ENCODE assay signal across 16 cellular contexts in the genomic region with DNA sequence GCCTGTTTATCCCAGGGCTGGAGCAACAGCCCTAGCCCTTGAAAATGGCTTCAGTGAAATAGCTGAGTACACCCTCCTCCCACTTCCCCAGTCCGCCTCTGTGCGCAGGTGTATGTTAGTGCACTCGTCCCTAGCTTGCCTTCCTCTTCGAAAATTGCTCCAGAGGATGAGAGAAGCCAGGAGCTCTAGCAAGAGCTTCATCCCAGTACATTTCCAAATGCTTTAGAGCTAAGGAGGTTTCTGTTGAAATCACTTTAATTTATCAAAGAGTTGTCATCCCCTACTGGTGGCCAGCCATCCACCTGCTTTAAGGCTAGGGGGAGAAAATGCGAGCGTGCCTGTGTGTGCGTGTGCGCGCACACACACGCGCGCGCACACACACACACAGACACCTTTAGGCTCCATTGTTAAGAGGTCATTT. TPM values are rescaled to one million over a fixed set of nuclear protein-coding genes. Genes with fewer than 3 reads are reported as not detected.
DNase-seq lines count a peak whose midpoint lies in the region; ATAC-seq and TF ChIP-seq lines count a peak whose summit lies in the region.
"Had no signal": no experiment of that assay in that cellular context is flagged by ENCODE, and none has a peak within 500 bp of the region (broad histone marks: within the 10 kb centered on the region; RNA-seq: fewer than 3 reads in every experiment).

No MANE protein-coding gene starts in this region.

- no peak overlapping the region for H3K9ac ChIP-seq in HUES6 (ENCODE audit: low read length)

- no peak overlapping the region for H3K27ac Mint-ChIP-seq in HFFc6
- H3K27ac Mint-ChIP-seq: activated CD4-positive, alpha-beta T cell treated with anti-CD3 and anti-CD28 coated beads for 36 hours; natural killer cell; T-cell had no signal

- H3K27me3 Mint-ChIP-seq in HFFc6 (ENCODE audit: insufficient read depth): peaks cover 72% of the 10 kb centered on the region

- H3K36me3 ChIP-seq in HUES6 (ENCODE audit: control insufficient read depth, insufficient read depth, low read length): no peaks in the 10 kb centered on the region
- H3K36me3 ChIP-seq: HAP-1, left ventricle myocardium inferior had no signal

- ATAC-seq in HG03442 (IDR thresholded peaks at IDR 0.05; ENCODE audit: unreplicated experiment): no peak
- ATAC-seq: activated CD4-positive, alpha-beta T cell treated with anti-CD3 and anti-CD28 coated beads for 36 hours; body of pancreas; natural killer cell; T-cell had no signal

- peaks cover 100% of the 10 kb centered on the region for H3K27me3 ChIP-seq in HUES6 (ENCODE audit: control insufficient read depth, insufficient read depth, low read length)

- peaks cover 30% of the 10 kb centered on the region for H3K4me1 Mint-ChIP-seq in HFFc6 (ENCODE audit: low read depth)

- H3K4me3 ChIP-seq in HUES6 (ENCODE audit: low read depth, low read length): 0 out of 2 replicates have a peak overlapping the region, but pooled peaks have one; percentile 2
- H3K4me3 ChIP-seq: body of pancreas, HAP-1, left ventricle myocardium inferior had no signal

- H3K4me1 ChIP-seq in HUES6 (ENCODE audit: control insufficient read depth, insufficient read depth, low read length): peaks cover 46% of the 10 kb centered on the region

- no peak overlapping the region for H3K27ac ChIP-seq in HUES6 (ENCODE audit: low read depth, low read length)
- H3K27ac ChIP-seq: body of pancreas, C4-2B, left ventricle myocardium inferior had no signal

- no peak for TF ChIP-seq CTCF in HFFc6 (IDR thresholded peaks at IDR 0.05)

- no peaks in the 10 kb centered on the region for H3K9me3 ChIP-seq in HUES6 (ENCODE audit: control insufficient read depth, insufficient read depth, low read depth, low read length)
- H3K9me3 ChIP-seq: body of pancreas, HAP-1, left ventricle myocardium inferior had no signal

- H3K9me3 Mint-ChIP-seq in HFFc6: no peaks in the 10 kb centered on the region
- H3K9me3 Mint-ChIP-seq: T-cell had no signal

- no peaks in the 10 kb centered on the region for H3K36me3 Mint-ChIP-seq in HFFc6 (ENCODE audit: low read depth)
- H3K36me3 Mint-ChIP-seq: natural killer cell, T-cell had no signal

- H3K4me3 Mint-ChIP-seq in HFFc6: no peak overlapping the region
- H3K4me3 Mint-ChIP-seq: activated CD4-positive, alpha-beta T cell treated with anti-CD3 and anti-CD28 coated beads for 36 hours; natural killer cell had no signal

- DNase-seq in NCI-H2227 (lab: John Stamatoyannopoulos, UW; ENCODE audit: unreplicated experiment) (peak; percentile 37), astrocyte of the hippocampus (ENCODE audit: low read depth, low spot score) (peak; percentile 62), midbrain (lab: John Stamatoyannopoulos, UW) (peak; percentile 14), HUDEP-2 (lab: John Stamatoyannopoulos, UW; ENCODE audit: unreplicated experiment in 76 of 76) (no peak), HFFc6 (no peak), AG20443 (ENCODE audit: low spot score) (no peak)
- DNase-seq: activated CD4-positive, alpha-beta T cell treated with anti-CD3 and anti-CD28 coated beads for 36 hours; body of pancreas; glutamatergic neuron; left ventricle myocardium inferior; natural killer cell; T-cell had no signal

RNA-seq across cellular contexts. Expression of a gene that starts 5.4 kb away (rescaled TPM):
- total RNA-seq in HFFc6 (2021; fragmentation: NEBNext Ultra II Directional; extraction: Animal tissue kit (Norgen Biotek cat#: 25700)): under 1 TPM in 2 of 6 experiments, not detected in 4; 0.02 TPM
- total RNA-seq: activated CD4-positive, alpha-beta T cell treated with anti-CD3 and anti-CD28 coated beads for 36 hours; body of pancreas; left ventricle myocardium inferior; natural killer cell; T-cell had no signal

Comparison
In these comparisons a context has a peak if more than half of its experiments do, and no peak if none do; other contexts are left out.
1. DNase-seq: peak in NCI-H2227 (single experiment), astrocyte of the hippocampus (single experiment) and midbrain (single experiment); none in HUDEP-2 (0 of 76), HFFc6 (single experiment) and AG20443 (single experiment).